Comparison of ENCODE assay signal across 15 cellular contexts in genomic region chr3:46146548-46146947, GRCh38.
DNase-seq lines count a peak whose midpoint lies in the region; ATAC-seq and TF ChIP-seq lines count a peak whose summit lies in the region.
"Had no signal": no experiment of that assay in that cellular context is flagged by ENCODE, and none has a peak within 500 bp of the region (broad histone marks: within the 10 kb centered on the region; RNA-seq: fewer than 3 reads in every experiment).

No MANE protein-coding gene starts in this region.

- no peaks in the 10 kb centered on the region for H3K36me3 ChIP-seq in DND-41 (ENCODE audit: insufficient read depth, low read length)
- H3K36me3 ChIP-seq: BLaER1 treated with 17β-estradiol and CSF1 and Interleukin-3, amounts not matched to agents 10 nM and 100 nM had no signal

- DNase-seq in activated CD4-positive, alpha-beta memory T cell treated with anti-CD3 and anti-CD28 coated beads, Interleukin-2, amount 10 ng/mL, durations not matched to agents 7 days and 5 days = no peak
- DNase-seq in activated CD4-positive, alpha-beta memory T cell treated with anti-CD3 and anti-CD28 coated beads for 36 hours = no peak
- DNase-seq in DND-41 = no peak
- no peak for DNase-seq in central memory CD8-positive, alpha-beta T cell (ENCODE audit: low spot score in 2 of 2)
- no peak for DNase-seq in natural killer cell treated with Interleukin-12 subunit alpha and Interleukin-12 subunit beta and Interleukin-15 and Interleukin-18, amount 100 ng/mL, for 72 hours (ENCODE audit: low spot score)
- DNase-seq in NCI-H2081 (lab: John Stamatoyannopoulos, UW) = no peak
- no peak for DNase-seq in GM10248 (ENCODE audit: extremely low spot score)
- DNase-seq in activated CD4-positive, alpha-beta T cell treated with anti-CD3 and anti-CD28 coated beads for 1 hour = no peak
- DNase-seq: ACHN; CD4-positive, alpha-beta T cell; DMS79; EL; GM23248 had no signal

- CTCF ChIA-PET in activated CD4-positive, alpha-beta memory T cell treated with anti-CD3 and anti-CD28 coated beads, Interleukin-2, amount 10 ng/mL, durations not matched to agents 7 days and 5 days (lab: Charles Lee) = no interaction called here
- CTCF ChIA-PET in activated CD4-positive, alpha-beta memory T cell treated with anti-CD3 and anti-CD28 coated beads for 36 hours (lab: Charles Lee) = no interaction called here
- CTCF ChIA-PET in GM10248 (lab: Yijun Ruan, JAX) = no interaction called here

- H3K9me3 ChIP-seq in DND-41 (ENCODE audit: insufficient read depth, low read length, severe bottlenecking) = no peaks in the 10 kb centered on the region

- H3K27me3 Mint-ChIP-seq in activated CD4-positive, alpha-beta memory T cell treated with anti-CD3 and anti-CD28 coated beads, Interleukin-2, amount 10 ng/mL, durations not matched to agents 7 days and 5 days = peaks cover 5% of the 10 kb centered on the region
- no peaks in the 10 kb centered on the region for H3K27me3 Mint-ChIP-seq in activated CD4-positive, alpha-beta memory T cell treated with anti-CD3 and anti-CD28 coated beads for 36 hours
- H3K27me3 Mint-ChIP-seq in central memory CD8-positive, alpha-beta T cell = no peaks in the 10 kb centered on the region
- H3K27me3 Mint-ChIP-seq in natural killer cell treated with Interleukin-12 subunit alpha and Interleukin-12 subunit beta and Interleukin-15 and Interleukin-18, amount 100 ng/mL, for 72 hours = no peaks in the 10 kb centered on the region
- H3K27me3 Mint-ChIP-seq: CD4-positive, alpha-beta T cell had no signal

- no peak overlapping the region for H2AFZ ChIP-seq in DND-41 (ENCODE audit: low read depth, low read length)
- H2AFZ ChIP-seq: GM23248 had no signal

- H3K4me3 ChIP-seq in DND-41 (ENCODE audit: low read depth in 1 of 2, low read length in 2 of 2) = no peak overlapping the region
- H3K4me3 ChIP-seq: BLaER1 treated with 17β-estradiol and CSF1 and Interleukin-3, amounts not matched to agents 10 nM and 100 nM; GM23248 had no signal

- TF ChIP-seq CTCF in DND-41 (IDR thresholded peaks at IDR 0.05; ENCODE audit: borderline replicate concordance, extremely low read depth, low read length, poor library complexity, severe bottlenecking) = no peak
- TF ChIP-seq CTCF in GM10248 (IDR thresholded peaks at IDR 0.05; ENCODE audit: control extremely low read depth, extremely low read depth, low read depth, missing control alignments) = no peak

- H3K9me3 Mint-ChIP-seq in activated CD4-positive, alpha-beta memory T cell treated with anti-CD3 and anti-CD28 coated beads, Interleukin-2, amount 10 ng/mL, durations not matched to agents 7 days and 5 days = peaks cover 9% of the 10 kb centered on the region
- H3K9me3 Mint-ChIP-seq in activated CD4-positive, alpha-beta memory T cell treated with anti-CD3 and anti-CD28 coated beads for 36 hours = no peaks in the 10 kb centered on the region
- H3K9me3 Mint-ChIP-seq in central memory CD8-positive, alpha-beta T cell = no peaks in the 10 kb centered on the region
- peaks cover 3% of the 10 kb centered on the region for H3K9me3 Mint-ChIP-seq in natural killer cell treated with Interleukin-12 subunit alpha and Interleukin-12 subunit beta and Interleukin-15 and Interleukin-18, amount 100 ng/mL, for 72 hours
- H3K9me3 Mint-ChIP-seq: CD4-positive, alpha-beta T cell had no signal

- H3K4me1 ChIP-seq in DND-41 (ENCODE audit: insufficient read depth, low read length) = peaks cover 12% of the 10 kb centered on the region

- H3K4me3 Mint-ChIP-seq in activated CD4-positive, alpha-beta memory T cell treated with anti-CD3 and anti-CD28 coated beads, Interleukin-2, amount 10 ng/mL, durations not matched to agents 7 days and 5 days = no peak overlapping the region
- no peak overlapping the region for H3K4me3 Mint-ChIP-seq in activated CD4-positive, alpha-beta memory T cell treated with anti-CD3 and anti-CD28 coated beads for 36 hours
- no peak overlapping the region for H3K4me3 Mint-ChIP-seq in central memory CD8-positive, alpha-beta T cell
- H3K4me3 Mint-ChIP-seq in natural killer cell treated with Interleukin-12 subunit alpha and Interleukin-12 subunit beta and Interleukin-15 and Interleukin-18, amount 100 ng/mL, for 72 hours = no peak overlapping the region
- H3K4me3 Mint-ChIP-seq: CD4-positive, alpha-beta T cell; IgD-negative memory B cell had no signal

- H3K4me1 Mint-ChIP-seq in activated CD4-positive, alpha-beta memory T cell treated with anti-CD3 and anti-CD28 coated beads, Interleukin-2, amount 10 ng/mL, durations not matched to agents 7 days and 5 days = peaks cover 13% of the 10 kb centered on the region
- peaks cover 14% of the 10 kb centered on the region for H3K4me1 Mint-ChIP-seq in activated CD4-positive, alpha-beta memory T cell treated with anti-CD3 and anti-CD28 coated beads for 36 hours (ENCODE audit: low read depth)
- peaks cover 32% of the 10 kb centered on the region for H3K4me1 Mint-ChIP-seq in central memory CD8-positive, alpha-beta T cell
- H3K4me1 Mint-ChIP-seq in natural killer cell treated with Interleukin-12 subunit alpha and Interleukin-12 subunit beta and Interleukin-15 and Interleukin-18, amount 100 ng/mL, for 72 hours (ENCODE audit: low read depth in 2 of 2) = peaks cover 21 to 24% of the 10 kb centered on the region in 2 donors

- POLR2A ChIA-PET in activated CD4-positive, alpha-beta memory T cell treated with anti-CD3 and anti-CD28 coated beads, Interleukin-2, amount 10 ng/mL, durations not matched to agents 7 days and 5 days (lab: Charles Lee) = no interaction called here
- POLR2A ChIA-PET in activated CD4-positive, alpha-beta memory T cell treated with anti-CD3 and anti-CD28 coated beads for 36 hours (lab: Charles Lee) = no interaction called here
- POLR2A ChIA-PET in GM10248 (lab: Yijun Ruan, JAX) = no interaction called here

- peaks cover 13% of the 10 kb centered on the region for H3K36me3 Mint-ChIP-seq in activated CD4-positive, alpha-beta memory T cell treated with anti-CD3 and anti-CD28 coated beads, Interleukin-2, amount 10 ng/mL, durations not matched to agents 7 days and 5 days (ENCODE audit: low read depth)
- H3K36me3 Mint-ChIP-seq in activated CD4-positive, alpha-beta memory T cell treated with anti-CD3 and anti-CD28 coated beads for 36 hours = no peaks in the 10 kb centered on the region
- H3K36me3 Mint-ChIP-seq in central memory CD8-positive, alpha-beta T cell (ENCODE audit: insufficient read depth) = peaks cover 3% of the 10 kb centered on the region
- no peaks in the 10 kb centered on the region for H3K36me3 Mint-ChIP-seq in natural killer cell treated with Interleukin-12 subunit alpha and Interleukin-12 subunit beta and Interleukin-15 and Interleukin-18, amount 100 ng/mL, for 72 hours

- H3K27me3 ChIP-seq in DND-41 (ENCODE audit: insufficient read depth, low read length, poor library complexity) = no peaks in the 10 kb centered on the region
- H3K27me3 ChIP-seq: BLaER1 treated with 17β-estradiol and CSF1 and Interleukin-3, amounts not matched to agents 10 nM and 100 nM had no signal

- H3K4me2 ChIP-seq in DND-41 (ENCODE audit: insufficient read depth, low read length) = no peak overlapping the region

- no peak for ATAC-seq in DND-41 (ENCODE audit: insufficient read depth, low read depth)
- ATAC-seq in central memory CD8-positive, alpha-beta T cell (replicated peaks; ENCODE audit: extremely low read depth, poor library complexity, severe bottlenecking) = peak; percentile 60
- ATAC-seq in natural killer cell treated with Interleukin-12 subunit alpha and Interleukin-12 subunit beta and Interleukin-15 and Interleukin-18, amount 100 ng/mL, for 72 hours = peak in 1 of 2 donors; percentile 41

- intact Hi-C loops in activated CD4-positive, alpha-beta memory T cell treated with anti-CD3 and anti-CD28 coated beads for 36 hours (cut with micrococcal nuclease) = no loop called here

- H3K27ac Mint-ChIP-seq in activated CD4-positive, alpha-beta memory T cell treated with anti-CD3 and anti-CD28 coated beads, Interleukin-2, amount 10 ng/mL, durations not matched to agents 7 days and 5 days = peak overlapping the region; percentile 10
- no peak overlapping the region for H3K27ac Mint-ChIP-seq in activated CD4-positive, alpha-beta memory T cell treated with anti-CD3 and anti-CD28 coated beads for 36 hours
- peak overlapping the region; percentile 27 for H3K27ac Mint-ChIP-seq in central memory CD8-positive, alpha-beta T cell (ENCODE audit: low read depth)
- H3K27ac Mint-ChIP-seq in natural killer cell treated with Interleukin-12 subunit alpha and Interleukin-12 subunit beta and Interleukin-15 and Interleukin-18, amount 100 ng/mL, for 72 hours = peak overlapping the region; percentile 8 to 50
- H3K27ac Mint-ChIP-seq: CD4-positive, alpha-beta T cell; IgD-negative memory B cell had no signal

- 0 out of 2 replicates have a peak overlapping the region, but pooled peaks have one; percentile 3 for H3K27ac ChIP-seq in DND-41 (ENCODE audit: low read length)
- H3K27ac ChIP-seq: BLaER1 treated with 17β-estradiol and CSF1 and Interleukin-3, amounts not matched to agents 10 nM and 100 nM; GM23248 had no signal

- H4K20me1 ChIP-seq in DND-41 (ENCODE audit: insufficient read depth, low read length) = no peaks in the 10 kb centered on the region
- H4K20me1 ChIP-seq: BLaER1 treated with 17β-estradiol and CSF1 and Interleukin-3, amounts not matched to agents 10 nM and 100 nM had no signal

- no peaks in the 10 kb centered on the region for H3K79me2 ChIP-seq in DND-41 (ENCODE audit: insufficient read depth, low read length)

- no peak overlapping the region for H3K9ac ChIP-seq in DND-41 (ENCODE audit: low read depth, low read length)
- H3K9ac ChIP-seq: BLaER1 treated with 17β-estradiol and CSF1 and Interleukin-3, amounts not matched to agents 10 nM and 100 nM; GM23248 had no signal
